31 cellular contexts compared by ENCODE assay signal in genomic region chr10:121316432-121316831, GRCh38.
"Had no signal": no experiment of that assay in that cellular context is flagged by ENCODE, and none has a peak within 500 bp of the region (broad histone marks: within the 10 kb centered on the region; RNA-seq: fewer than 3 reads in every experiment).

No MANE protein-coding gene starts in this region.

- H3K4me1 ChIP-seq: adrenal gland, ascending aorta, breast epithelium had no signal

- ATAC-seq: activated naive CD4-positive, alpha-beta T cell treated with anti-CD3 and anti-CD28 coated beads, Interleukin-2, amount 50 U/mL, for 72 hours; activated naive CD8-positive, alpha-beta T cell treated with anti-CD3 and anti-CD28 coated beads, Interleukin-2, amount 50 U/mL, for 24 hours; activated T-cell treated with anti-CD3 and anti-CD28 coated beads, Interleukin-2, amount 50 U/mL, for 4 hours; activated T-cell treated with anti-CD3 and anti-CD28 coated beads, Interleukin-2, amount 50 U/mL, for 72 hours; activated T-helper 17 cell treated with anti-CD3 and anti-CD28 coated beads, Interleukin-2, amount 50 U/mL, for 72 hours; body of pancreas had no signal

- DNase-seq: activated effector memory CD4-positive, alpha-beta T cell treated with anti-CD3 and anti-CD28 coated beads, Interleukin-2, amount 50 U/mL, for 16 hours; activated effector memory CD4-positive, alpha-beta T cell treated with Interleukin-2 at 50 U/mL for 16 hours; activated gamma-delta T cell; activated gamma-delta T cell treated with Interleukin-2 at 50 U/mL for 16 hours; activated naive CD4-positive, alpha-beta T cell; activated naive CD4-positive, alpha-beta T cell treated with anti-CD3 and anti-CD28 coated beads for 36 hours; activated naive CD4-positive, alpha-beta T cell treated with anti-CD3 and anti-CD28 coated beads, Interleukin-2, amount 10 ng/mL, durations not matched to agents 7 days and 5 days; activated naive CD4-positive, alpha-beta T cell treated with anti-CD3 and anti-CD28 coated beads, Interleukin-2, amount 50 U/mL, for 16 hours; activated naive CD4-positive, alpha-beta T cell treated with Interleukin-2 at 50 U/mL for 16 hours; activated naive CD8-positive, alpha-beta T cell treated with anti-CD3 and anti-CD28 coated beads for 36 hours; activated naive CD8-positive, alpha-beta T cell treated with anti-CD3 and anti-CD28 coated beads, Interleukin-2, amount 10 ng/mL, durations not matched to agents 7 days and 5 days; activated naive CD8-positive, alpha-beta T cell treated with anti-CD3 and anti-CD28 coated beads, Interleukin-2, amount 50 U/mL, for 24 hours; activated T-cell treated with anti-CD3 and anti-CD28 coated beads, Interleukin-2, amount 50 U/mL, for 1 hour; activated T-cell treated with anti-CD3 and anti-CD28 coated beads, Interleukin-2, amount 50 U/mL, for 24 hours; activated T-cell treated with anti-CD3 and anti-CD28 coated beads, Interleukin-2, amount 50 U/mL, for 4 hours; activated T-cell treated with anti-CD3 and anti-CD28 coated beads, Interleukin-2, amount 50 U/mL, for 48 hours; activated T-cell treated with anti-CD3 and anti-CD28 coated beads, Interleukin-2, amount 50 U/mL, for 72 hours; adrenal gland; amniotic stem cell; anterior cingulate cortex; aorta; body of pancreas; brain microvascular endothelial cell; caudate nucleus; central memory CD4-positive, alpha-beta T cell; cerebellar nuclear complex had no signal

- H3K4me3 ChIP-seq: adrenal gland, ascending aorta, body of pancreas, breast epithelium, cardiac muscle cell had no signal

- H3K27ac ChIP-seq: adrenal gland, ascending aorta, body of pancreas, brain microvascular endothelial cell, breast epithelium, cardiac muscle cell had no signal

- H3K27me3 ChIP-seq: adrenal gland, ascending aorta, body of pancreas, brain microvascular endothelial cell, breast epithelium, cardiac muscle cell had no signal

- H3K9me3 ChIP-seq: adrenal gland, ascending aorta, body of pancreas, breast epithelium had no signal

- H3K36me3 ChIP-seq: adrenal gland, ascending aorta, brain microvascular endothelial cell, breast epithelium, cardiac muscle cell had no signal
